ENCODE assay signal across 1 cellular context in genomic region chr1:33327587-33328325, GRCh38.
TF ChIP-seq lines count a peak whose summit lies in the region.

No MANE protein-coding gene starts in this region.

TF ChIP-seq in SK-N-SH, 30 proteins besides CTCF, POLR2A, EP300 and RAD21 (continued from another document):
- TF ChIP-seq POLR2AphosphoS5 (IDR thresholded peaks at IDR 0.05; ENCODE audit: low read depth, low read length) (peak; percentile 29), YY1 (IDR thresholded peaks at IDR 0.05; ENCODE audit: low read depth) (no peak; the same call in 1 of the 2 replicates), FOXM1 (IDR thresholded peaks at IDR 0.05; ENCODE audit: low read depth) (no peak), TCF12 (IDR thresholded peaks at IDR 0.05) (peak; percentile 82; the same call in 1 of the 2 replicates), FOSL2 (IDR thresholded peaks at IDR 0.05; ENCODE audit: borderline replicate concordance, low read depth) (peak; percentile 55; the same call in 1 of the 2 replicates), RFX5 (IDR thresholded peaks at IDR 0.05; ENCODE audit: low read length) (no peak), NRF1 (IDR thresholded peaks at IDR 0.05; ENCODE audit: low read depth, low read length) (no peak), ELF1 (IDR thresholded peaks at IDR 0.05) (no peak), USF1 (IDR thresholded peaks at IDR 0.05; ENCODE audit: borderline replicate concordance, low read depth) (0 out of 2 replicates have a peak, but pooled peaks have one; percentile 43), MAX (IDR thresholded peaks at IDR 0.05; ENCODE audit: low read depth) (peak; percentile 70; the same call in 1 of the 2 replicates), RXRA (IDR thresholded peaks at IDR 0.05; ENCODE audit: borderline replicate concordance, low read depth) (peak; percentile 33; the same call in 1 of the 2 replicates), TEAD4 (IDR thresholded peaks at IDR 0.05; ENCODE audit: borderline replicate concordance, insufficient read depth) (peak; percentile 23; the same call in 1 of the 2 replicates), EZH2phosphoT487 (IDR thresholded peaks at IDR 0.05; ENCODE audit: borderline replicate concordance, low read depth) (no peak)
